Comparison of ENCODE assay signal across 20 cellular contexts in the genomic region with DNA sequence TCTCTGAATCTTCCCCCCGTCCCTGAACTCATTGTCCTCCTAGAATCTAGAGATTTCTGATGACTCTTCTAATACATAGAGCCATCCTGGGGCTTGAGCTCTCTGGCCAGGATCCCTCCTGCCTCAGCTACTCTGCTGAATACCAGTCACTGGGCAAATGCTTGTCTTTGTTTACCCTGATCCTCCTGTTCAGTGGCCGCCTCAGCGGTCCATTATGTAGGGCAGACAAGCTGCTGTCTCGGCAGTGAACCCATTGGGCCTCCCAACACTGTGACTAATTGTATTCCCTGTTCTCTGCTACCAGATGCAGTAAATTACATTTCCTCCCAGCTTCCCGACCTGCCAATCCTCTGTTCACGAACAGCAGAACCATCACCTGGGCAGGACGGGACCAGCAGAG.
DNase-seq lines count a peak whose midpoint lies in the region; ATAC-seq, FAIRE-seq and TF ChIP-seq lines count a peak whose summit lies in the region.
"Had no signal": no experiment of that assay in that cellular context is flagged by ENCODE, and none has a peak within 500 bp of the region (broad histone marks: within the 10 kb centered on the region; RNA-seq: fewer than 3 reads in every experiment).

No MANE protein-coding gene starts in this region.

- no peak for DNase-seq in GM12891 (ENCODE audit: insufficient read length, low spot score)
- peak; percentile 43 for DNase-seq in ecto neural progenitor cell (ENCODE audit: low spot score)
- peak; percentile 5 for DNase-seq in neuronal stem cell (ENCODE audit: low spot score)
- DNase-seq in activated gamma-delta T cell (lab: John Stamatoyannopoulos, UW), result no peak
- DNase-seq: AML-193; Caco-2; Calu3; CD4-positive, alpha-beta T cell; CD8-positive, alpha-beta T cell; DMS79 treated with DMSO at 0.1 percent for 48 hours; GF-D8 had no signal

- H4K91ac ChIP-seq in neuronal stem cell (ENCODE audit: low read depth, low read length, poor library complexity), result no peak overlapping the region

- peak overlapping the region; percentile 15 for H2AFZ ChIP-seq in neuronal stem cell (ENCODE audit: low read length)

- no peak overlapping the region for H3K14ac ChIP-seq in neuronal stem cell (ENCODE audit: low read length)

- no peaks in the 10 kb centered on the region for H3K27me3 ChIP-seq in neuronal stem cell (ENCODE audit: control insufficient read depth in 3 of 3, insufficient read depth in 3 of 3, low read depth in 1 of 3, low read length in 3 of 3)
- H3K27me3 ChIP-seq: BLaER1 treated with 17β-estradiol and CSF1 and Interleukin-3, amounts not matched to agents 10 nM and 100 nM had no signal

- no peak overlapping the region for H3K9ac ChIP-seq in neuronal stem cell (ENCODE audit: low read depth, low read length, poor library complexity)
- H3K9ac ChIP-seq: BLaER1 treated with 17β-estradiol and CSF1 and Interleukin-3, amounts not matched to agents 10 nM and 100 nM had no signal

- no peak overlapping the region for H2BK15ac ChIP-seq in neuronal stem cell (ENCODE audit: low read length)

- no peaks in the 10 kb centered on the region for H3K36me3 ChIP-seq in neuronal stem cell (replicated peaks in 1 of 2; ENCODE audit: control insufficient read depth in 2 of 2, insufficient read depth in 2 of 2, low read length in 2 of 2)
- H3K36me3 ChIP-seq: BLaER1 treated with 17β-estradiol and CSF1 and Interleukin-3, amounts not matched to agents 10 nM and 100 nM had no signal

- H3K4ac ChIP-seq in neuronal stem cell (ENCODE audit: low read length), result no peak overlapping the region

- no peaks in the 10 kb centered on the region for H3K79me1 ChIP-seq in neuronal stem cell (ENCODE audit: low read depth, low read length)

- no peak overlapping the region for H2BK5ac ChIP-seq in neuronal stem cell (ENCODE audit: low read length)

- no peak overlapping the region for H2BK120ac ChIP-seq in neuronal stem cell (ENCODE audit: low read depth, low read length)

- no peak overlapping the region for H3K4me3 ChIP-seq in neuronal stem cell (ENCODE audit: low read length in 2 of 2)
- H3K4me3 ChIP-seq: A549; BLaER1 treated with 17β-estradiol and CSF1 and Interleukin-3, amounts not matched to agents 10 nM and 100 nM had no signal

- peak overlapping the region; percentile 24 for H3K18ac ChIP-seq in neuronal stem cell (ENCODE audit: low read length)

- peaks cover 0 to 8% of the 10 kb centered on the region in 2 donors for H3K4me1 ChIP-seq in neuronal stem cell (ENCODE audit: control insufficient read depth in 2 of 2, insufficient read depth in 1 of 2, low read depth in 1 of 2, low read length in 2 of 2)
- H3K4me1 ChIP-seq: A549, Caco-2 had no signal

- no CpG with 5 or more reads among the region's 7 CpGs for WGBS in neuronal stem cell (ENCODE audit: extremely low coverage in 2 of 2, insufficient read length in 2 of 2, insufficient replicate concordance in 1 of 2), 2 donors

- peak overlapping the region; percentile 40 for H3K23ac ChIP-seq in neuronal stem cell (ENCODE audit: low read depth, low read length, poor library complexity)

- no peak overlapping the region for H2AK5ac ChIP-seq in neuronal stem cell (ENCODE audit: low read depth, low read length)

- peak; percentile 9 for FAIRE-seq in GM12891 (lab: Jason Lieb, UNC)
- FAIRE-seq: A549, D721Med, G401.6, GM19239 had no signal

- no peak overlapping the region for H3K27ac ChIP-seq in neuronal stem cell (replicated peaks; ENCODE audit: low read length)
- H3K27ac ChIP-seq: 22Rv1; A549; BLaER1 treated with 17β-estradiol and CSF1 and Interleukin-3, amounts not matched to agents 10 nM and 100 nM; C4-2B had no signal

- no peak overlapping the region for H2BK12ac ChIP-seq in neuronal stem cell (ENCODE audit: low read length)

- ATAC-seq in GM18870 (IDR thresholded peaks at IDR 0.05; ENCODE audit: unreplicated experiment), result no peak
- ATAC-seq in GM18520 (IDR thresholded peaks at IDR 0.05; ENCODE audit: unreplicated experiment), result no peak
- ATAC-seq: A549; CD8-positive, alpha-beta T cell had no signal

- no peak overlapping the region for H4K8ac ChIP-seq in neuronal stem cell (ENCODE audit: low read depth, low read length)

- TF ChIP-seq POLR2A in GM12891 (IDR thresholded peaks at IDR 0.05; ENCODE audit: low read depth, low read length), result no peak

- H3K9me3 ChIP-seq in neuronal stem cell (replicated peaks in 1 of 2; ENCODE audit: control insufficient read depth in 2 of 2, insufficient read depth in 1 of 2, low read depth in 1 of 2, low read length in 2 of 2), result peaks cover 0 to 4% of the 10 kb centered on the region in 2 donors
- H3K9me3 ChIP-seq: A549; BLaER1 treated with 17β-estradiol and CSF1 and Interleukin-3, amounts not matched to agents 10 nM and 100 nM; Caco-2 had no signal

- no peak overlapping the region for H3K4me2 ChIP-seq in neuronal stem cell (ENCODE audit: insufficient read depth, low read length, poor library complexity, severe bottlenecking)
- H3K4me2 ChIP-seq: A549; BLaER1 treated with 17β-estradiol and CSF1 and Interleukin-3, amounts not matched to agents 10 nM and 100 nM had no signal

TF ChIP-seq in GM12891, 5 proteins besides CTCF, POLR2A, EP300 and RAD21:
- TF ChIP-seq SPI1 (IDR thresholded peaks at IDR 0.05; ENCODE audit: low read depth, low read length), result no peak
- TF ChIP-seq POLR2AphosphoS5 (IDR thresholded peaks at IDR 0.05; ENCODE audit: low read depth, low read length), result no peak
- TF ChIP-seq POU2F2 (IDR thresholded peaks at IDR 0.05; ENCODE audit: low read depth, low read length), result no peak
- TF ChIP-seq PAX5 (IDR thresholded peaks at IDR 0.05; ENCODE audit: insufficient read depth, low read length, severe bottlenecking), result no peak
- TF ChIP-seq TAF1 (IDR thresholded peaks at IDR 0.05; ENCODE audit: low read depth, low read length), result no peak

Comparison
In these comparisons a context has a peak if more than half of its experiments do, and no peak if none do; other contexts are left out.
1. DNase-seq: peak in ecto neural progenitor cell (single experiment) and neuronal stem cell (single experiment); none in GM12891 (single experiment) and activated gamma-delta T cell (single experiment).